In genomic region chr12:27226319-27226984, GRCh38 we compare ENCODE assay signal across 10 cellular contexts. TPM values are rescaled to one million over a fixed set of nuclear protein-coding genes. Genes with fewer than 3 reads are reported as not detected.
DNase-seq lines count a peak whose midpoint lies in the region; ATAC-seq and TF ChIP-seq lines count a peak whose summit lies in the region.
"Had no signal": no experiment of that assay in that cellular context is flagged by ENCODE, and none has a peak within 500 bp of the region (broad histone marks: within the 10 kb centered on the region; RNA-seq: fewer than 3 reads in every experiment).

No MANE protein-coding gene starts in this region.

- H3K27me3 ChIP-seq in left lung (no peaks in the 10 kb centered on the region), suprapubic skin (no peaks in the 10 kb centered on the region)
- H3K27me3 ChIP-seq: tibial nerve had no signal

- H3K27ac ChIP-seq in left lung (peak overlapping the region in 1 of 2 donors; percentile 53), suprapubic skin (peak overlapping the region; percentile 75)

- WGBS in suprapubic skin = 33% methylated on average over 5 of the region's 5 CpGs

- H3K36me3 ChIP-seq in left lung (no peaks in the 10 kb centered on the region), suprapubic skin (no peaks in the 10 kb centered on the region)
- H3K36me3 ChIP-seq: tibial nerve had no signal

- peak; percentile 24 for ATAC-seq in left lung
- ATAC-seq in HG02642 (IDR thresholded peaks at IDR 0.05; ENCODE audit: poor library complexity, unreplicated experiment) = no peak

- no peak for TF ChIP-seq POLR2A in suprapubic skin (IDR thresholded peaks at IDR 0.05)

- H3K4me1 ChIP-seq in left lung (peaks cover 4 to 32% of the 10 kb centered on the region in 2 donors), suprapubic skin (peaks cover 12% of the 10 kb centered on the region)

- H3K4me3 ChIP-seq in choroid plexus epithelial cell (ENCODE audit: low read depth, low read length) (no peak overlapping the region), left lung (no peak overlapping the region), suprapubic skin (no peak overlapping the region)
- H3K4me3 ChIP-seq: tibial nerve had no signal

- H3K9me3 ChIP-seq in left lung = no peaks in the 10 kb centered on the region
- H3K9me3 ChIP-seq in suprapubic skin = no peaks in the 10 kb centered on the region
- H3K9me3 ChIP-seq: tibial nerve had no signal

- DNase-seq in NCI-H1417 (lab: John Stamatoyannopoulos, UW) = peak in 2 of 3 experiments; percentile 25 to 38
- no peak for DNase-seq in NCI-H1417 treated with DMSO at 0.1 percent for 48 hours (lab: John Stamatoyannopoulos, UW)
- peak; percentile 15 for DNase-seq in choroid plexus epithelial cell (ENCODE audit: low read depth)
- DNase-seq in left lung = no peak
- no peak for DNase-seq in suprapubic skin (ENCODE audit: low spot score in 2 of 2)
- DNase-seq in activated CD8-positive, alpha-beta memory T cell treated with anti-CD3 and anti-CD28 coated beads for 24 hours = no peak
- DNase-seq in SIG-M5 (lab: John Stamatoyannopoulos, UW) = no peak
- DNase-seq: naive B cell had no signal

- TF ChIP-seq EP300 in suprapubic skin (IDR thresholded peaks at IDR 0.05) = no peak

- intact Hi-C loops in left lung (cut with DNase I) = no loop called here

- no peak for TF ChIP-seq CTCF in choroid plexus epithelial cell (conservative IDR thresholded peaks at IDR 0.05; ENCODE audit: low read depth, low read length)
- no peak for TF ChIP-seq CTCF in left lung (IDR thresholded peaks at IDR 0.05)
- TF ChIP-seq CTCF in suprapubic skin (IDR thresholded peaks at IDR 0.05) = no peak

RNA-seq across cellular contexts. Expression of gene STK38L, which starts 17.6 kb away (rescaled TPM):
- 10 to 100 TPM; 28.2 to 34.8 TPM for total RNA-seq in left lung
- 10 to 100 TPM; 16.5 to 28.7 (median 19.6) TPM for total RNA-seq in suprapubic skin

Comparison
In these comparisons a context has a peak if more than half of its experiments do, and no peak if none do; other contexts are left out.
1. DNase-seq: peak in NCI-H1417 (2 of 3) and choroid plexus epithelial cell (single experiment); none in NCI-H1417 treated with DMSO at 0.1 percent for 48 hours (single experiment), left lung (0 of 2), suprapubic skin (0 of 2), activated CD8-positive, alpha-beta memory T cell treated with anti-CD3 and anti-CD28 coated beads for 24 hours (single experiment) and SIG-M5 (single experiment).